11 cellular contexts compared by ENCODE assay signal in genomic region chrX:78747471-78747870, GRCh38. TPM values are rescaled to one million over a fixed set of nuclear protein-coding genes. Genes with fewer than 3 reads are reported as not detected.
DNase-seq lines count a peak whose midpoint lies in the region; ATAC-seq and TF ChIP-seq lines count a peak whose summit lies in the region.
"Had no signal": no experiment of that assay in that cellular context is flagged by ENCODE, and none has a peak within 500 bp of the region (broad histone marks: within the 10 kb centered on the region; RNA-seq: fewer than 3 reads in every experiment).

Gene LPAR4 (plus strand): TSS chrX:78747720. CDS start chrX:78754870, 7,150 bp downstream.

- TF ChIP-seq CTCF in A673 (conservative IDR thresholded peaks at IDR 0.05; ENCODE audit: low read depth, low read length) = no peak
- TF ChIP-seq CTCF in gastroesophageal sphincter (IDR thresholded peaks at IDR 0.05) = no peak
- TF ChIP-seq CTCF in neural cell (IDR thresholded peaks at IDR 0.05; ENCODE audit: poor library complexity, severe bottlenecking) = no peak
- TF ChIP-seq CTCF in Calu3 (IDR thresholded peaks at IDR 0.05; ENCODE audit: unreplicated experiment) = no peak

- POLR2A ChIA-PET in A673 (lab: Charles Lee; ENCODE audit: low non-redundant PET) = interaction anchor here (0.6 kb wide), 1 partner anchor 43 kb away, joined by 4 read pairs; no protein-coding TSS in a partner anchor

- ATAC-seq in gastroesophageal sphincter = no peak
- ATAC-seq in HG03565 (IDR thresholded peaks at IDR 0.05; ENCODE audit: unreplicated experiment) = no peak
- ATAC-seq: GM12878, pancreas had no signal

- no peaks in the 10 kb centered on the region for H3K4me1 Mint-ChIP-seq in Calu3 (ENCODE audit: low read depth, unreplicated experiment)

- no peak within 1 kb of the TSS for H3K4me3 Mint-ChIP-seq in Calu3 (ENCODE audit: low read depth, unreplicated experiment)
- H3K4me3 Mint-ChIP-seq: activated T-cell treated with anti-CD3 and anti-CD28 coated beads, Interleukin-2, amount 50 U/mL, for 24 hours had no signal

- H3K4me3 ChIP-seq in A673 (ENCODE audit: low read depth, low read length, poor library complexity, severe bottlenecking) (peak within 1 kb of the TSS; percentile 46), SJSA1 (peak within 1 kb of the TSS; percentile 23), gastroesophageal sphincter (peak within 1 kb of the TSS; percentile 39 to 46), neural cell (ENCODE audit: low read length) (peak within 1 kb of the TSS; percentile 61)
- H3K4me3 ChIP-seq: GM12878, pancreas had no signal

- no peaks in the 10 kb centered on the region for H3K27me3 Mint-ChIP-seq in Calu3 (ENCODE audit: unreplicated experiment)

- TF ChIP-seq RAD21 in neural cell (conservative IDR thresholded peaks at IDR 0.05) = no peak

- DNase-seq in A673 (ENCODE audit: low spot score) (peak; percentile 75), SJSA1 (ENCODE audit: low read depth in 1 of 2, low spot score in 2 of 2) (peak in 1 of 2 experiments; percentile 16), UCSD-AML1 (lab: John Stamatoyannopoulos, UW; ENCODE audit: unreplicated experiment) (no peak), putamen (ENCODE audit: low spot score) (no peak), Calu3 (no peak)
- DNase-seq: activated T-cell treated with anti-CD3 and anti-CD28 coated beads, Interleukin-2, amount 50 U/mL, for 24 hours; pancreas had no signal

- H3K9me3 ChIP-seq in A673 (ENCODE audit: low read depth, low read length, poor library complexity, severe bottlenecking) (no peaks in the 10 kb centered on the region), SJSA1 (replicated peaks) (no peaks in the 10 kb centered on the region), gastroesophageal sphincter (no peaks in the 10 kb centered on the region), neural cell (ENCODE audit: low read length) (no peaks in the 10 kb centered on the region)
- H3K9me3 ChIP-seq: pancreas had no signal

- H2AFZ ChIP-seq in neural cell (ENCODE audit: low read depth, low read length) = no peak within 1 kb of the TSS

- H3K36me3 ChIP-seq in A673 (ENCODE audit: insufficient read depth, low read length, poor library complexity, severe bottlenecking) (no peaks in the 10 kb centered on the region), SJSA1 (no peaks in the 10 kb centered on the region), gastroesophageal sphincter (no peaks in the 10 kb centered on the region), neural cell (ENCODE audit: insufficient read depth, low read length) (no peaks in the 10 kb centered on the region)
- H3K36me3 ChIP-seq: pancreas had no signal

- no peaks in the 10 kb centered on the region for H3K9me2 ChIP-seq in neural cell (ENCODE audit: insufficient read depth, low read length)

- H3K27me3 ChIP-seq in A673 (replicated peaks; ENCODE audit: insufficient read depth, low read depth, low read length, poor library complexity) = no peaks in the 10 kb centered on the region
- no peaks in the 10 kb centered on the region for H3K27me3 ChIP-seq in SJSA1 (replicated peaks)
- no peaks in the 10 kb centered on the region for H3K27me3 ChIP-seq in gastroesophageal sphincter
- no peaks in the 10 kb centered on the region for H3K27me3 ChIP-seq in neural cell (ENCODE audit: insufficient read depth, low read depth, low read length)

- peaks cover 23% of the 10 kb centered on the region for H3K79me2 ChIP-seq in neural cell (replicated peaks; ENCODE audit: insufficient read depth, low read length)

- TF ChIP-seq POLR2A in gastroesophageal sphincter (IDR thresholded peaks at IDR 0.05) = no peak

- CTCF ChIA-PET in A673 (lab: Charles Lee) = no interaction called here
- CTCF ChIA-PET in Calu3 (lab: Charles Lee) = interaction anchor here (0.7 kb wide), 1 partner anchor 484 kb away, joined by 11 read pairs; no protein-coding TSS in a partner anchor

- H4K20me1 ChIP-seq in neural cell (ENCODE audit: insufficient read depth) = no peaks in the 10 kb centered on the region

- BruUV-seq in A673 (replicated peaks; lab: Mats Ljungman, UMichigan) (no TSS peak), Calu3 (replicated peaks; lab: Mats Ljungman, UMichigan) (no TSS peak)

- intact Hi-C loops in A673 (cut with micrococcal nuclease; ENCODE audit: unreplicated experiment) (loop anchor here (10.0 kb wide), 1 partner anchor 337 kb away; no protein-coding TSS in a partner anchor), Calu3 (cut with micrococcal nuclease; ENCODE audit: unreplicated experiment) (no loop called here)

- H3F3A ChIP-seq in neural cell (ENCODE audit: insufficient read depth, low read length, poor library complexity, severe bottlenecking) = no peaks in the 10 kb centered on the region

- no peaks in the 10 kb centered on the region for H3K36me3 Mint-ChIP-seq in Calu3 (ENCODE audit: insufficient read depth, unreplicated experiment)

- H3K27ac ChIP-seq in A673 (ENCODE audit: low read depth, low read length, poor library complexity, severe bottlenecking) (peak within 1 kb of the TSS; percentile 59), SJSA1 (no peak within 1 kb of the TSS), gastroesophageal sphincter (peak within 1 kb of the TSS in 3 of 4 donors; percentile 9 to 51 (median 45)), neural cell (ENCODE audit: low read length) (peak within 1 kb of the TSS; percentile 24)
- H3K27ac ChIP-seq: pancreas had no signal

- H3K27ac Mint-ChIP-seq in Calu3 (ENCODE audit: unreplicated experiment) = no peak within 1 kb of the TSS
- H3K27ac Mint-ChIP-seq: activated T-cell treated with anti-CD3 and anti-CD28 coated beads, Interleukin-2, amount 50 U/mL, for 24 hours had no signal

- H3K4me1 ChIP-seq in A673 (ENCODE audit: insufficient read depth, low read length, poor library complexity, severe bottlenecking) (peaks cover 9% of the 10 kb centered on the region), SJSA1 (replicated peaks) (no peaks in the 10 kb centered on the region), gastroesophageal sphincter (no peaks in the 10 kb centered on the region)
- H3K4me1 ChIP-seq: pancreas had no signal

- H3K9ac ChIP-seq in neural cell (ENCODE audit: low read length) = peak within 1 kb of the TSS; percentile 9

- WGBS in gastroesophageal sphincter (ENCODE audit: low coverage in 1 of 2), 2 donors = 19 to 63% methylated on average over 1 to 7 of the region's 9 CpGs

- H3K4me2 ChIP-seq in neural cell (ENCODE audit: low read length) = peak within 1 kb of the TSS; percentile 8

- no peaks in the 10 kb centered on the region for H3K9me3 Mint-ChIP-seq in Calu3 (ENCODE audit: low read depth, unreplicated experiment)
- H3K9me3 Mint-ChIP-seq: activated T-cell treated with anti-CD3 and anti-CD28 coated beads, Interleukin-2, amount 50 U/mL, for 24 hours had no signal

- TF ChIP-seq EP300 in gastroesophageal sphincter (IDR thresholded peaks at IDR 0.05) (no peak), neural cell (conservative IDR thresholded peaks at IDR 0.05; ENCODE audit: poor library complexity, severe bottlenecking) (no peak)

TF ChIP-seq in neural cell, 6 proteins besides CTCF, POLR2A, EP300 and RAD21:
- TF ChIP-seq SMC3 (conservative IDR thresholded peaks at IDR 0.05; ENCODE audit: poor library complexity) (no peak), POLR2AphosphoS5 (IDR thresholded peaks at IDR 0.05) (no peak), MXI1 (conservative IDR thresholded peaks at IDR 0.05; ENCODE audit: poor library complexity, severe bottlenecking) (no peak), TAF1 (IDR thresholded peaks at IDR 0.05; ENCODE audit: low read depth) (no peak), EZH2 (IDR thresholded peaks at IDR 0.05; ENCODE audit: borderline replicate concordance, insufficient read depth, low read length, poor library complexity, severe bottlenecking) (no peak)
- TF ChIP-seq, protein P1, sequence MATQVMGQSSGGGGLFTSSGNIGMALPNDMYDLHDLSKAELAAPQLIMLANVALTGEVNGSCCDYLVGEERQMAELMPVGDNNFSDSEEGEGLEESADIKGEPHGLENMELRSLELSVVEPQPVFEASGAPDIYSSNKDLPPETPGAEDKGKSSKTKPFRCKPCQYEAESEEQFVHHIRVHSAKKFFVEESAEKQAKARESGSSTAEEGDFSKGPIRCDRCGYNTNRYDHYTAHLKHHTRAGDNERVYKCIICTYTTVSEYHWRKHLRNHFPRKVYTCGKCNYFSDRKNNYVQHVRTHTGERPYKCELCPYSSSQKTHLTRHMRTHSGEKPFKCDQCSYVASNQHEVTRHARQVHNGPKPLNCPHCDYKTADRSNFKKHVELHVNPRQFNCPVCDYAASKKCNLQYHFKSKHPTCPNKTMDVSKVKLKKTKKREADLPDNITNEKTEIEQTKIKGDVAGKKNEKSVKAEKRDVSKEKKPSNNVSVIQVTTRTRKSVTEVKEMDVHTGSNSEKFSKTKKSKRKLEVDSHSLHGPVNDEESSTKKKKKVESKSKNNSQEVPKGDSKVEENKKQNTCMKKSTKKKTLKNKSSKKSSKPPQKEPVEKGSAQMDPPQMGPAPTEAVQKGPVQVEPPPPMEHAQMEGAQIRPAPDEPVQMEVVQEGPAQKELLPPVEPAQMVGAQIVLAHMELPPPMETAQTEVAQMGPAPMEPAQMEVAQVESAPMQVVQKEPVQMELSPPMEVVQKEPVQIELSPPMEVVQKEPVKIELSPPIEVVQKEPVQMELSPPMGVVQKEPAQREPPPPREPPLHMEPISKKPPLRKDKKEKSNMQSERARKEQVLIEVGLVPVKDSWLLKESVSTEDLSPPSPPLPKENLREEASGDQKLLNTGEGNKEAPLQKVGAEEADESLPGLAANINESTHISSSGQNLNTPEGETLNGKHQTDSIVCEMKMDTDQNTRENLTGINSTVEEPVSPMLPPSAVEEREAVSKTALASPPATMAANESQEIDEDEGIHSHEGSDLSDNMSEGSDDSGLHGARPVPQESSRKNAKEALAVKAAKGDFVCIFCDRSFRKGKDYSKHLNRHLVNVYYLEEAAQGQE (IDR thresholded peaks at IDR 0.05; ENCODE audit: borderline replicate concordance) = no peak

RNA-seq across cellular contexts. Expression of gene LPAR4, which starts in this region (rescaled TPM):
- total RNA-seq in A673 (2021) (7.1 and 7.2 TPM in 2 replicates), gastroesophageal sphincter (1 to 10 TPM in 3 of 4 donors, under 1 TPM in 1; 0.87 to 4.2 (median 2.0) TPM), Calu3 (2022) (not detected in 2 replicates)
- total RNA-seq in SJSA1 (2014; rRNA removed; shearing (Covaris generic)) = 0.61 and 2.4 TPM in 2 replicates
- polyA plus RNA-seq in neural cell = 2.8 and 4.3 TPM in 2 replicates
- 3.4 and 5.4 TPM in 2 replicates for polyA minus RNA-seq in neural cell
- total RNA-seq: GM12878 had no signal
